In genomic region chr3:54343495-54343894, GRCh38 we compare ENCODE assay signal across 28 cellular contexts.
"Had no signal": no experiment of that assay in that cellular context is flagged by ENCODE, and none has a peak within 500 bp of the region (broad histone marks: within the 10 kb centered on the region; RNA-seq: fewer than 3 reads in every experiment).

No MANE protein-coding gene starts in this region.

- H3K9me3 ChIP-seq: left lung, mucosa of descending colon, pancreas, prostate gland, suprapubic skin, thoracic aorta, tibial artery, uterus had no signal

- ATAC-seq: left colon; left lung; natural killer cell treated with Interleukin-12 subunit alpha and Interleukin-12 subunit beta and Interleukin-15 and Interleukin-18, amount 100 ng/mL, for 72 hours; sciatic nerve; stimulated activated effector memory CD8-positive, alpha-beta T cell treated with anti-CD3 and anti-CD28 coated beads, Interleukin-12 subunit alpha, Interleukin-12 subunit beta, amount 100 ng/mL, for 72 hours had no signal

- H3K4me3 ChIP-seq: left lung, lung, mucosa of descending colon, pancreas, prostate gland, skin epidermis, suprapubic skin, thoracic aorta, tibial artery, uterus had no signal

- H3K4me1 Mint-ChIP-seq: immature natural killer cell; naive thymus-derived CD4-positive, alpha-beta T cell; stimulated activated effector memory CD8-positive, alpha-beta T cell treated with anti-CD3 and anti-CD28 coated beads, Interleukin-12 subunit alpha, Interleukin-12 subunit beta, amount 100 ng/mL, for 72 hours had no signal

- H3K27ac Mint-ChIP-seq: immature natural killer cell; naive thymus-derived CD4-positive, alpha-beta T cell; natural killer cell treated with Interleukin-12 subunit alpha and Interleukin-12 subunit beta and Interleukin-15 and Interleukin-18, amount 100 ng/mL, for 72 hours; stimulated activated effector memory CD8-positive, alpha-beta T cell treated with anti-CD3 and anti-CD28 coated beads, Interleukin-12 subunit alpha, Interleukin-12 subunit beta, amount 100 ng/mL, for 72 hours; stimulated activated naive CD8-positive, alpha-beta T cell treated with anti-CD3 and anti-CD28 coated beads, Interleukin-15, Interleukin-2, amounts not matched to agents 100 ng/mL and 50 ng/mL, for 24 hours had no signal

- H3K9me3 Mint-ChIP-seq: natural killer cell treated with Interleukin-12 subunit alpha and Interleukin-12 subunit beta and Interleukin-15 and Interleukin-18, amount 100 ng/mL, for 72 hours; neural crest cell; stimulated activated effector memory CD8-positive, alpha-beta T cell treated with anti-CD3 and anti-CD28 coated beads, Interleukin-12 subunit alpha, Interleukin-12 subunit beta, amount 100 ng/mL, for 72 hours; stimulated activated naive CD8-positive, alpha-beta T cell treated with anti-CD3 and anti-CD28 coated beads, Interleukin-15, Interleukin-2, amounts not matched to agents 100 ng/mL and 50 ng/mL, for 24 hours; type B pancreatic cell had no signal

- H3K36me3 ChIP-seq: left lung, pancreas, prostate gland, suprapubic skin, thoracic aorta, tibial artery, uterus had no signal

- H3K27ac ChIP-seq: left lung, pancreas, prostate gland, skin epidermis, suprapubic skin, thoracic aorta, tibial artery, uterus had no signal

- DNase-seq: hypothalamus; immature natural killer cell; kidney; left colon; left lung; midbrain; mucosa of descending colon; naive thymus-derived CD4-positive, alpha-beta T cell; nucleus accumbens; posterior cingulate gyrus; retina; right cardiac atrium; stimulated activated CD4-positive, alpha-beta T cell treated with anti-CD3 and anti-CD28 coated beads, Interleukin-4, amount 100 ng/mL, for 24 hours; stimulated activated naive CD4-positive, alpha-beta T cell; tibial artery; uterus had no signal

- H3K4me1 ChIP-seq: left lung, pancreas, prostate gland, suprapubic skin, tibial artery, uterus had no signal

- H3K4me3 Mint-ChIP-seq: immature natural killer cell; naive thymus-derived CD4-positive, alpha-beta T cell; natural killer cell treated with Interleukin-12 subunit alpha and Interleukin-12 subunit beta and Interleukin-15 and Interleukin-18, amount 100 ng/mL, for 72 hours; neural crest cell; stimulated activated effector memory CD8-positive, alpha-beta T cell treated with anti-CD3 and anti-CD28 coated beads, Interleukin-12 subunit alpha, Interleukin-12 subunit beta, amount 100 ng/mL, for 72 hours; stimulated activated naive CD8-positive, alpha-beta T cell treated with anti-CD3 and anti-CD28 coated beads, Interleukin-15, Interleukin-2, amounts not matched to agents 100 ng/mL and 50 ng/mL, for 24 hours; type B pancreatic cell had no signal

- H3K36me3 Mint-ChIP-seq: immature natural killer cell; naive thymus-derived CD4-positive, alpha-beta T cell; natural killer cell treated with Interleukin-12 subunit alpha and Interleukin-12 subunit beta and Interleukin-15 and Interleukin-18, amount 100 ng/mL, for 72 hours; stimulated activated effector memory CD8-positive, alpha-beta T cell treated with anti-CD3 and anti-CD28 coated beads, Interleukin-12 subunit alpha, Interleukin-12 subunit beta, amount 100 ng/mL, for 72 hours; type B pancreatic cell had no signal

- H3K27me3 ChIP-seq: pancreas, uterus had no signal
